In genomic region chr11:60970369-60970774, GRCh38 we compare ENCODE assay signal across 8 cellular contexts. TPM values are rescaled to one million over a fixed set of nuclear protein-coding genes. Genes with fewer than 3 reads are reported as not detected.
DNase-seq lines count a peak whose midpoint lies in the region; ATAC-seq and TF ChIP-seq lines count a peak whose summit lies in the region.

No MANE protein-coding gene starts in this region.

- DNase-seq in CD8-positive, alpha-beta memory T cell: peak; percentile 72 to 87 (median 74)
- peak; percentile 73 for DNase-seq in HEK293T (ENCODE audit: extremely low spot score)
- DNase-seq in SJCRH30: peak; percentile 36 to 55
- peak; percentile 78 for DNase-seq in activated gamma-delta T cell treated with Interleukin-2 at 50 U/mL for 16 hours
- DNase-seq in cardiac septum (ENCODE audit: low spot score): peak; percentile 86
- DNase-seq in stimulated activated CD4-positive, alpha-beta T cell treated with anti-CD3 and anti-CD28 coated beads, Interleukin-12 subunit alpha, Interleukin-12 subunit beta, amount 100 ng/mL, for 24 hours (ENCODE audit: low read depth in 2 of 2): peak; percentile 72 to 80

- peak overlapping the region; percentile 84 to 97 (median 93) for H3K4me3 Mint-ChIP-seq in CD8-positive, alpha-beta memory T cell

- peaks cover 21% of the 10 kb centered on the region for H3K4me1 ChIP-seq in CD8-positive, alpha-beta memory T cell (ENCODE audit: insufficient read depth, low read length)
- peaks cover 3% of the 10 kb centered on the region; the same call in 1 of the 2 replicates for H3K4me1 ChIP-seq in SJCRH30

- H3K4me1 Mint-ChIP-seq in CD8-positive, alpha-beta memory T cell: peaks cover 31 to 39% (median 35%) of the 10 kb centered on the region in 3 donors

- no peaks in the 10 kb centered on the region for H3K9me3 ChIP-seq in CD8-positive, alpha-beta memory T cell (ENCODE audit: low read length)
- no peaks in the 10 kb centered on the region for H3K9me3 ChIP-seq in SJCRH30 (replicated peaks)

- peaks cover 0 to 2% (median 0%) of the 10 kb centered on the region in 5 donors for H3K9me3 Mint-ChIP-seq in CD8-positive, alpha-beta memory T cell

- no peaks in the 10 kb centered on the region for H3K27me3 ChIP-seq in CD8-positive, alpha-beta memory T cell (ENCODE audit: insufficient read depth, low read length, poor library complexity, severe bottlenecking)
- 0 out of 2 replicates have a peak, but pooled peaks cover 2% of the 10 kb centered on the region for H3K27me3 ChIP-seq in SJCRH30

- no peaks in the 10 kb centered on the region for H3K36me3 ChIP-seq in CD8-positive, alpha-beta memory T cell (ENCODE audit: insufficient read depth, low read length)
- no peaks in the 10 kb centered on the region for H3K36me3 ChIP-seq in SJCRH30

- CTCF ChIA-PET in CD8-positive, alpha-beta memory T cell (lab: Charles Lee): interaction anchor here (0.6 to 2.8 kb wide), 28 partner anchors 8 to 219 kb away, joined by 3 to 18 read pairs (median 5); partner anchors contain the start of genes CD5 and TMEM109
- CTCF ChIA-PET in HEK293T (lab: Yijun Ruan, JAX): interaction anchor here (1.4 kb wide), 1 partner anchor 164 kb away, joined by 4 read pairs; no protein-coding TSS in a partner anchor

- peaks cover 6 to 35% (median 12%) of the 10 kb centered on the region in 3 donors for H3K36me3 Mint-ChIP-seq in CD8-positive, alpha-beta memory T cell

- H3K27ac Mint-ChIP-seq in CD8-positive, alpha-beta memory T cell: peak overlapping the region; percentile 26 to 99 (median 94)

- POLR2A ChIA-PET in CD8-positive, alpha-beta memory T cell (lab: Charles Lee): interaction anchor here (0.7 to 1.3 kb wide), 8 partner anchors 35 to 159 kb away, joined by 3 to 5 read pairs (median 4); no protein-coding TSS in a partner anchor
- POLR2A ChIA-PET in HEK293T (lab: Yijun Ruan, JAX): no interaction called here

- H3K27ac ChIP-seq in CD8-positive, alpha-beta memory T cell (ENCODE audit: low read depth, low read length): no peak overlapping the region
- no peak overlapping the region for H3K27ac ChIP-seq in SJCRH30

- intact Hi-C loops in cardiac septum (cut with DNase I): loop anchor here (2.0 kb wide), 1 partner anchor 158 kb away; no protein-coding TSS in a partner anchor

- H3K4me3 ChIP-seq in CD8-positive, alpha-beta memory T cell (ENCODE audit: low read length): peak overlapping the region; percentile 93
- no peak overlapping the region for H3K4me3 ChIP-seq in SJCRH30

- H3K27me3 Mint-ChIP-seq in CD8-positive, alpha-beta memory T cell: peaks cover 0 to 1% of the 10 kb centered on the region in 2 donors

- no peak for ATAC-seq in GM21423 (IDR thresholded peaks at IDR 0.05; ENCODE audit: unreplicated experiment)
- no peak for ATAC-seq in HG03025 (IDR thresholded peaks at IDR 0.05; ENCODE audit: low FRiP score, unreplicated experiment)

TF ChIP-seq in HEK293T, 16 proteins besides CTCF, POLR2A, EP300 and RAD21:
- TF ChIP-seq L3MBTL2 (conservative IDR thresholded peaks at IDR 0.05) (no peak), NFRKB (IDR thresholded peaks at IDR 0.05) (no peak), FOXK2 (IDR thresholded peaks at IDR 0.05) (no peak), SP1 (IDR thresholded peaks at IDR 0.05) (no peak), ELF4 (IDR thresholded peaks at IDR 0.05) (no peak), CTBP1 (IDR thresholded peaks at IDR 0.05; ENCODE audit: borderline replicate concordance) (no peak), PKNOX1 (IDR thresholded peaks at IDR 0.05) (no peak), ZNF384 (IDR thresholded peaks at IDR 0.05) (no peak), FOXM1 (IDR thresholded peaks at IDR 0.05; ENCODE audit: borderline replicate concordance) (no peak), FOXA1 (IDR thresholded peaks at IDR 0.05) (no peak), ARNT (IDR thresholded peaks at IDR 0.05) (no peak), HDGF (IDR thresholded peaks at IDR 0.05; ENCODE audit: borderline replicate concordance) (no peak), LEF1 (IDR thresholded peaks at IDR 0.05; ENCODE audit: borderline replicate concordance) (no peak), TARDBP (IDR thresholded peaks at IDR 0.05) (no peak), BHLHE40 (IDR thresholded peaks at IDR 0.05; ENCODE audit: borderline replicate concordance) (no peak)

RNA-seq across cellular contexts. Expression of gene CD6, which starts 1.1 kb away (rescaled TPM):
- 100 to 1,000 TPM; 229 to 233 TPM for total RNA-seq in CD8-positive, alpha-beta memory T cell
- polyA plus RNA-seq in CD8-positive, alpha-beta memory T cell: 156 TPM
- total RNA-seq in SJCRH30 (2014; rRNA removed; shearing (Covaris generic)): not detected in 2 replicates
- total RNA-seq in cardiac septum: 0.86 TPM

RNA-seq across cellular contexts. Expression of gene SLC15A3, which starts 18.4 kb away (rescaled TPM):
- 1 to 10 TPM; 1.2 to 1.5 TPM for total RNA-seq in CD8-positive, alpha-beta memory T cell
- not detected for polyA plus RNA-seq in CD8-positive, alpha-beta memory T cell
- 1.0 and 1.6 TPM in 2 replicates for total RNA-seq in SJCRH30 (2014; rRNA removed; shearing (Covaris generic))
- 11.6 TPM for total RNA-seq in cardiac septum

RNA-seq across cellular contexts. Expression of gene TMEM132A, which starts 46.1 kb away (rescaled TPM):
- total RNA-seq in CD8-positive, alpha-beta memory T cell: under 1 TPM; 0.68 to 0.73 TPM
- polyA plus RNA-seq in CD8-positive, alpha-beta memory T cell: not detected
- total RNA-seq in SJCRH30 (2014; rRNA removed; shearing (Covaris generic)): 46.3 and 57.7 TPM in 2 replicates
- 4.9 TPM for total RNA-seq in cardiac septum

RNA-seq across cellular contexts. Expression of gene TMEM109, which starts 56.4 kb away (rescaled TPM):
- 100 to 1,000 TPM; 144 to 147 TPM for total RNA-seq in CD8-positive, alpha-beta memory T cell
- 396 TPM for polyA plus RNA-seq in CD8-positive, alpha-beta memory T cell
- total RNA-seq in SJCRH30 (2014; rRNA removed; shearing (Covaris generic)): 85.4 and 96.9 TPM in 2 replicates
- 80.2 TPM for total RNA-seq in cardiac septum

Comparison
In these comparisons a context has a peak if more than half of its experiments do, and no peak if none do; other contexts are left out.
1. RNA of gene CD6, which starts 1.1 kb away (total RNA-seq): 229 to 233 TPM in CD8-positive, alpha-beta memory T cell; 0.86 TPM in cardiac septum (single experiment) and not detected in SJCRH30; every median in the first group is over 100 times any median in the second.
2. Peak in every context shown above with its lines, with median percentiles within 50 percentile points of each other: DNase-seq.